10 cellular contexts compared by ENCODE assay signal in genomic region chr12:112908548-112908947, GRCh38. TPM values are rescaled to one million over a fixed set of nuclear protein-coding genes. Genes with fewer than 3 reads are reported as not detected.
DNase-seq lines count a peak whose midpoint lies in the region; ATAC-seq and TF ChIP-seq lines count a peak whose summit lies in the region.
"Had no signal": no experiment of that assay in that cellular context is flagged by ENCODE, and none has a peak within 500 bp of the region (broad histone marks: within the 10 kb centered on the region; RNA-seq: fewer than 3 reads in every experiment).

No MANE protein-coding gene starts in this region.

- DNase-seq in breast epithelium (ENCODE audit: low spot score in 2 of 2): no peak
- DNase-seq in MCF 10A (ENCODE audit: unreplicated experiment): no peak
- peak; percentile 41 for DNase-seq in activated naive CD4-positive, alpha-beta T cell treated with anti-CD3 and anti-CD28 coated beads, Interleukin-2, amount 10 ng/mL, durations not matched to agents 7 days and 5 days
- no peak for DNase-seq in mesenchymal stem cell
- no peak for DNase-seq in tibial nerve (ENCODE audit: low spot score in 2 of 2)
- no peak for DNase-seq in mesenteric fat pad (ENCODE audit: low spot score)
- no peak for DNase-seq in NCI-H524 treated with DMSO at 0.1 percent for 48 hours (lab: John Stamatoyannopoulos, UW)
- DNase-seq: NCI-H345 had no signal

- H3K27ac Mint-ChIP-seq in MCF 10A (ENCODE audit: low read depth, unreplicated experiment): no peak overlapping the region
- peak overlapping the region; percentile 92 for H3K27ac Mint-ChIP-seq in activated naive CD4-positive, alpha-beta T cell treated with anti-CD3 and anti-CD28 coated beads, Interleukin-2, amount 10 ng/mL, durations not matched to agents 7 days and 5 days

- H3K9ac ChIP-seq in mesenchymal stem cell (ENCODE audit: low read length): peak overlapping the region; percentile 90
- H3K9ac ChIP-seq: KMS-11 had no signal

- H2AFZ ChIP-seq in mesenchymal stem cell (ENCODE audit: low read depth, low read length): no peak overlapping the region

- H3K23ac ChIP-seq in mesenchymal stem cell (ENCODE audit: low read length in 2 of 2): no peak overlapping the region

- BruUV-seq in MCF 10A (replicated peaks; lab: Mats Ljungman, UMichigan): no TSS peak

- H3K4me1 Mint-ChIP-seq in MCF 10A (ENCODE audit: insufficient read depth, unreplicated experiment): peaks cover 31% of the 10 kb centered on the region
- peaks cover 71% of the 10 kb centered on the region for H3K4me1 Mint-ChIP-seq in activated naive CD4-positive, alpha-beta T cell treated with anti-CD3 and anti-CD28 coated beads, Interleukin-2, amount 10 ng/mL, durations not matched to agents 7 days and 5 days

- TF ChIP-seq POLR2A in breast epithelium (IDR thresholded peaks at IDR 0.05): no peak
- no peak for TF ChIP-seq POLR2A in tibial nerve (IDR thresholded peaks at IDR 0.05)

- no peak for ATAC-seq in GM21717 (IDR thresholded peaks at IDR 0.05; ENCODE audit: unreplicated experiment)

- no peak for TF ChIP-seq EP300 in tibial nerve (IDR thresholded peaks at IDR 0.05)

- no peaks in the 10 kb centered on the region for H3K36me3 ChIP-seq in breast epithelium
- H3K36me3 ChIP-seq in mesenchymal stem cell (ENCODE audit: control insufficient read depth in 1 of 2, insufficient read depth in 2 of 2, low read depth in 1 of 2, low read length in 2 of 2): peaks cover 3 to 35% of the 10 kb centered on the region in 2 experiments
- peaks cover 0 to 34% (median 0%) of the 10 kb centered on the region in 3 donors for H3K36me3 ChIP-seq in tibial nerve

- peak overlapping the region; percentile 1 for H3K4me2 ChIP-seq in mesenchymal stem cell (ENCODE audit: low read length, poor library complexity, severe bottlenecking)

- peak overlapping the region in 2 of 3 donors; percentile 53 to 76 for H3K4me3 ChIP-seq in breast epithelium
- peak overlapping the region in 1 of 2 experiments; percentile 90 for H3K4me3 ChIP-seq in mesenchymal stem cell (ENCODE audit: insufficient read depth in 1 of 2, low read depth in 1 of 2, low read length in 2 of 2)
- peak overlapping the region in 3 of 4 donors; percentile 1 to 53 (median 49) for H3K4me3 ChIP-seq in tibial nerve

- H3K9me3 Mint-ChIP-seq in MCF 10A (ENCODE audit: unreplicated experiment): peaks cover 18% of the 10 kb centered on the region
- H3K9me3 Mint-ChIP-seq in activated naive CD4-positive, alpha-beta T cell treated with anti-CD3 and anti-CD28 coated beads, Interleukin-2, amount 10 ng/mL, durations not matched to agents 7 days and 5 days: peaks cover 16% of the 10 kb centered on the region

- H3K27me3 ChIP-seq in breast epithelium (no peaks in the 10 kb centered on the region), mesenchymal stem cell (ENCODE audit: control insufficient read depth in 1 of 2, insufficient read depth in 1 of 2, low read length in 2 of 2) (no peaks in the 10 kb centered on the region), tibial nerve (no peaks in the 10 kb centered on the region)

- no peak overlapping the region for H2BK5ac ChIP-seq in mesenchymal stem cell (ENCODE audit: low read depth, low read length, poor library complexity, severe bottlenecking)

- no peak overlapping the region for H2BK120ac ChIP-seq in mesenchymal stem cell (ENCODE audit: low read depth, low read length)

- no peak overlapping the region for H4K91ac ChIP-seq in mesenchymal stem cell (ENCODE audit: low read length)

- no peaks in the 10 kb centered on the region for H3K27me3 Mint-ChIP-seq in MCF 10A (ENCODE audit: insufficient read depth, unreplicated experiment)
- H3K27me3 Mint-ChIP-seq in activated naive CD4-positive, alpha-beta T cell treated with anti-CD3 and anti-CD28 coated beads, Interleukin-2, amount 10 ng/mL, durations not matched to agents 7 days and 5 days: no peaks in the 10 kb centered on the region

- no peak overlapping the region for H3K4me3 Mint-ChIP-seq in MCF 10A (ENCODE audit: unreplicated experiment)
- peak overlapping the region; percentile 94 for H3K4me3 Mint-ChIP-seq in activated naive CD4-positive, alpha-beta T cell treated with anti-CD3 and anti-CD28 coated beads, Interleukin-2, amount 10 ng/mL, durations not matched to agents 7 days and 5 days

- H3K36me3 Mint-ChIP-seq in MCF 10A (ENCODE audit: insufficient read depth, unreplicated experiment): peaks cover 5% of the 10 kb centered on the region
- H3K36me3 Mint-ChIP-seq in activated naive CD4-positive, alpha-beta T cell treated with anti-CD3 and anti-CD28 coated beads, Interleukin-2, amount 10 ng/mL, durations not matched to agents 7 days and 5 days: peaks cover 53% of the 10 kb centered on the region

- H3K14ac ChIP-seq in mesenchymal stem cell (ENCODE audit: low read length in 2 of 2): no peak overlapping the region

- H3K4me1 ChIP-seq in breast epithelium: peaks cover 0 to 5% of the 10 kb centered on the region in 2 donors
- H3K4me1 ChIP-seq in mesenchymal stem cell (ENCODE audit: control insufficient read depth, insufficient read depth, low read depth, low read length): peaks cover 10% of the 10 kb centered on the region
- peaks cover 0 to 55% (median 32%) of the 10 kb centered on the region in 4 donors for H3K4me1 ChIP-seq in tibial nerve

- H3K9me3 ChIP-seq in breast epithelium: peaks cover 7 to 13% of the 10 kb centered on the region in 2 donors
- peaks cover 29% of the 10 kb centered on the region for H3K9me3 ChIP-seq in mesenchymal stem cell (ENCODE audit: control insufficient read depth, low read length)
- H3K9me3 ChIP-seq in tibial nerve: peaks cover 0 to 19% (median 6%) of the 10 kb centered on the region in 4 donors

- no peaks in the 10 kb centered on the region for H3K79me1 ChIP-seq in mesenchymal stem cell (replicated peaks; ENCODE audit: low read length, poor library complexity, severe bottlenecking)

- no peak overlapping the region for H2AK5ac ChIP-seq in mesenchymal stem cell (ENCODE audit: low read length, severe bottlenecking)

- no peak overlapping the region for H2BK12ac ChIP-seq in mesenchymal stem cell (ENCODE audit: low read length in 2 of 2)

- no peak overlapping the region for H2BK15ac ChIP-seq in mesenchymal stem cell (ENCODE audit: low read depth, poor library complexity, severe bottlenecking)

- H4K8ac ChIP-seq in mesenchymal stem cell (ENCODE audit: low read length): no peak overlapping the region

- no peak overlapping the region for H3K18ac ChIP-seq in mesenchymal stem cell (ENCODE audit: low read depth in 1 of 2, low read length in 2 of 2)

- POLR2A ChIA-PET in MCF 10A (lab: Yijun Ruan, JAX): interaction anchor here (5.9 to 6.1 kb wide), 2 partner anchors 8 to 29 kb away, joined by 53 to 74 read pairs; partner anchors contain the start of gene OAS3

- 56% methylated on average over 11 of the region's 12 CpGs for WGBS in mesenchymal stem cell
- WGBS in tibial nerve, 2 donors: 59 to 69% methylated on average over 12 of the region's 12 CpGs

- H3K27ac ChIP-seq in breast epithelium: no peak overlapping the region
- H3K27ac ChIP-seq in mesenchymal stem cell (ENCODE audit: low read length, poor library complexity, severe bottlenecking): no peak overlapping the region
- peak overlapping the region in 3 of 4 donors; percentile 3 to 50 (median 11) for H3K27ac ChIP-seq in tibial nerve

- CTCF ChIA-PET in MCF 10A (lab: Yijun Ruan, JAX): interaction anchor here (0.6 to 1.0 kb wide), 2 partner anchors 24 to 40 kb away, joined by 3 read pairs; no protein-coding TSS in a partner anchor
- CTCF ChIA-PET in activated naive CD4-positive, alpha-beta T cell treated with anti-CD3 and anti-CD28 coated beads, Interleukin-2, amount 10 ng/mL, durations not matched to agents 7 days and 5 days (lab: Charles Lee): interaction anchor here (2.3 to 5.2 kb wide), 2 partner anchors 29 to 85 kb away, joined by 7 to 33 read pairs; no protein-coding TSS in a partner anchor

- H3K4ac ChIP-seq in mesenchymal stem cell (ENCODE audit: low read depth in 1 of 2, low read length in 2 of 2): no peak overlapping the region

- intact Hi-C loops in breast epithelium (cut with DNase I; ENCODE audit: low total_unique reads) (no loop called here), MCF 10A (cut with micrococcal nuclease) (loop anchor here (10.0 kb wide), 1 partner anchor 246 kb away; no protein-coding TSS in a partner anchor)

- TF ChIP-seq CTCF in breast epithelium (IDR thresholded peaks at IDR 0.05): no peak
- no peak for TF ChIP-seq CTCF in MCF 10A (IDR thresholded peaks at IDR 0.05; ENCODE audit: unreplicated experiment)
- TF ChIP-seq CTCF in tibial nerve (IDR thresholded peaks at IDR 0.05): no peak

RNA-seq across cellular contexts. Expression of gene OAS1, which starts 1.8 kb away (rescaled TPM):
- total RNA-seq in breast epithelium (10 to 100 TPM; 21.4 to 39.4 (median 23.3) TPM), MCF 10A (2022) (1.3 and 1.5 TPM in 2 replicates), tibial nerve (10 to 100 TPM in 2 of 4 donors, 1 to 10 TPM in 2; 8.2 to 22.8 (median 11.3) TPM), mesenteric fat pad (53.4 TPM)
- polyA plus RNA-seq in mesenchymal stem cell (2013, experiment 1 of 2): 1.4 TPM
- polyA plus RNA-seq in mesenchymal stem cell (2013, experiment 2 of 2): 1.7 TPM

RNA-seq across cellular contexts. Expression of gene OAS3, which starts 29.7 kb away (rescaled TPM):
- total RNA-seq in breast epithelium (10 to 100 TPM in 1 of 3 donors, 1 to 10 TPM in 2; 5.2 to 15.1 (median 5.9) TPM), MCF 10A (2022) (5.7 and 6.5 TPM in 2 replicates), tibial nerve (10 to 100 TPM in 2 of 4 donors, 1 to 10 TPM in 2; 5.7 to 16.5 (median 11.3) TPM), mesenteric fat pad (34.7 TPM)
- 4.0 TPM for polyA plus RNA-seq in mesenchymal stem cell (2013, experiment 1 of 2)
- polyA plus RNA-seq in mesenchymal stem cell (2013, experiment 2 of 2): 4.0 TPM

Comparison
In these comparisons a context has a peak if more than half of its experiments do, and no peak if none do; other contexts are left out.
1. H3K27ac ChIP-seq: peak in tibial nerve (3 of 4); none in breast epithelium (0 of 2) and mesenchymal stem cell (single experiment).